In the genomic region with DNA sequence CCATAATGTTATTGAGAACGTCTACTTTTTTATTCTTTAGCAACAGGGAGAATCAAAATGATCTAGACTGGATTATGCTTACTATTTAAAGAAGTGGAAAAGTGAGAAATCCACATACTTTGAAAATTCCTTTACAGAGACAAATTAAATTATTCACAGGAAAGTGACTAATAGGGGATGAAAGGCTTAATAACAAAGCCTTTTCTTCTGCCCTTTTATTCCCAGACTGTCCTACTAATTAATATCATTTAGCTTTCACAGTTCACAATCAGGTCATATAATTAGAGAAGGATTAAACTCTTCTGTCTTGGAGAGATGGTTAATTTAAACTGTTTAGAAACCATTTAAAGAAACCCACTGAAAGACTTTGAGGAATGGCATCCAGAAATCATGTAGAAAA, we compare ENCODE assay signal across 23 cellular contexts.
"Had no signal": no experiment of that assay in that cellular context is flagged by ENCODE, and none has a peak within 500 bp of the region (broad histone marks: within the 10 kb centered on the region; RNA-seq: fewer than 3 reads in every experiment).

No MANE protein-coding gene starts in this region.

- H3K4me1 ChIP-seq: left ventricle myocardium inferior, prostate gland, tibial nerve, upper lobe of left lung had no signal

- H3K4me3 ChIP-seq: coronary artery, left ventricle myocardium inferior, lung, prostate gland, skin epidermis, thoracic aorta, tibial nerve, upper lobe of left lung had no signal

- H3K27me3 ChIP-seq: neutrophil, tibial nerve, upper lobe of left lung had no signal

- H3K9me3 ChIP-seq: left ventricle myocardium inferior, neutrophil, prostate gland, thoracic aorta, tibial nerve, upper lobe of left lung had no signal

- H3K36me3 ChIP-seq: left ventricle myocardium inferior, neutrophil, prostate gland, thoracic aorta, tibial nerve, upper lobe of left lung had no signal

- H3K27ac ChIP-seq: coronary artery, left ventricle myocardium inferior, neutrophil, prostate gland, skin epidermis, thoracic aorta, tibial nerve, upper lobe of left lung had no signal

- FAIRE-seq: endometrium, frontal cortex, urothelium cell line had no signal

- DNase-seq: effector memory CD8-positive, alpha-beta T cell; hypothalamus; immature natural killer cell; islet precursor cell; kidney glomerular epithelial cell; left colon; left ventricle myocardium inferior; natural killer cell; right cardiac atrium; stimulated activated CD4-positive, alpha-beta T cell treated with anti-CD3 and anti-CD28 coated beads, Interleukin-15, amount 100 ng/mL, for 24 hours; stimulated activated CD4-positive, alpha-beta T cell treated with anti-CD3 and anti-CD28 coated beads, Interleukin-2, amount 100 ng/mL, for 48 hours; stimulated activated naive B cell treated with anti-CD40 and anti-IgM and Interleukin-4, amounts not matched to agents 10 μg/mL and 1 μg/mL and 100 μg/mL, for 72 hours; upper lobe of left lung had no signal
